Comparison of ENCODE assay signal across 1 cellular context in the genomic region with DNA sequence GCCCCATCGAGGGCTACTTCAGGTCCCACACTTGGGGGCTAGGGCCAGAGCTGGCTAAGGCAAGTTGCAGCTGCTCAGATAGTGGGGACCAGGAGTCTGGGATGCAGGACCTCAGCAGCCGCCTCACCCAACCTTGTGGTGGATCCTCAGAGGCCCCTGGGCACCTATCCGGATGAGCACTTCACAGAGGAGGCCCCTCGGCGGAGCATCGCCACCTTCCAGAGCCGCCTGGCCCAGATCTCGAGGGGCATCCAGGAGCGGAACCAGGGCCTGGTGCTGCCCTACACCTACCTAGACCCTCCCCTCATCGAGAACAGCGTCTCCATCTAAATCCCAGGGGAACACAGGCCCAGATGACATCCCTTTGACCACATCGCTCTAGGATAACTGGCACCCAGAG.
TF ChIP-seq lines count a peak whose summit lies in the region.

No MANE protein-coding gene starts in this region.

TF ChIP-seq in H1, 55 proteins besides CTCF, POLR2A, EP300 and RAD21:
- no peak for TF ChIP-seq CREB1 (IDR thresholded peaks at IDR 0.05)
- no peak for TF ChIP-seq BACH1 (IDR thresholded peaks at IDR 0.05; ENCODE audit: low read length)
- TF ChIP-seq TEAD4 (IDR thresholded peaks at IDR 0.05; ENCODE audit: low read depth, low read length): no peak
- TF ChIP-seq CHD1 (IDR thresholded peaks at IDR 0.05; ENCODE audit: low read depth, low read length): no peak
- TF ChIP-seq CHD7 (IDR thresholded peaks at IDR 0.05; ENCODE audit: insufficient replicate concordance, low read length): no peak
- no peak for TF ChIP-seq KDM4A (IDR thresholded peaks at IDR 0.05; ENCODE audit: low read depth, low read length, severe bottlenecking)
